In genomic region chrX:113828470-113828869, GRCh38 we compare ENCODE assay signal across 16 cellular contexts.
"Had no signal": no experiment of that assay in that cellular context is flagged by ENCODE, and none has a peak within 500 bp of the region (broad histone marks: within the 10 kb centered on the region; RNA-seq: fewer than 3 reads in every experiment).

No MANE protein-coding gene starts in this region.

- H3K4me1 ChIP-seq: heart left ventricle, right atrium auricular region had no signal

- DNase-seq: effector CD8-positive, alpha-beta T cell; heart left ventricle; hippocampal formation; mammary epithelial cell; naive thymus-derived CD4-positive, alpha-beta T cell; nephron progenitor cell; ovary; stimulated activated CD4-positive, alpha-beta T cell treated with anti-CD3 and anti-CD28 coated beads, Interleukin-2, amount 100 ng/mL, for 48 hours; stimulated activated naive CD4-positive, alpha-beta T cell treated with Interleukin-2 at 50 U/mL for 16 hours had no signal

- H3K27ac ChIP-seq: coronary artery, heart left ventricle, ovary, right atrium auricular region had no signal

- H3K36me3 ChIP-seq: heart left ventricle, ovary, right atrium auricular region had no signal

- H3K27me3 ChIP-seq: ovary, right atrium auricular region had no signal

- H3K9me3 ChIP-seq: ovary had no signal

- FAIRE-seq: endometrium, frontal cortex, urothelium cell line had no signal

- H3K4me3 ChIP-seq: coronary artery, heart left ventricle, ovary, right atrium auricular region, smooth muscle cell had no signal

- ATAC-seq: esophagus mucosa; heart left ventricle; naive thymus-derived CD4-positive, alpha-beta T cell had no signal

- H3K4me2 ChIP-seq: smooth muscle cell had no signal
